Comparison of ENCODE assay signal across 34 cellular contexts in genomic region chr1:119791377-119791776, GRCh38. TPM values are rescaled to one million over a fixed set of nuclear protein-coding genes. Genes with fewer than 3 reads are reported as not detected.
DNase-seq lines count a peak whose midpoint lies in the region; ATAC-seq and TF ChIP-seq lines count a peak whose summit lies in the region.
"Had no signal": no experiment of that assay in that cellular context is flagged by ENCODE, and none has a peak within 500 bp of the region (broad histone marks: within the 10 kb centered on the region; RNA-seq: fewer than 3 reads in every experiment).

No MANE protein-coding gene starts in this region.

- H3K4me1 Mint-ChIP-seq in Caco-2 (ENCODE audit: low read depth, unreplicated experiment) (peaks cover 24% of the 10 kb centered on the region), neural progenitor cell (peaks cover 14% of the 10 kb centered on the region)
- H3K4me1 Mint-ChIP-seq: CD4-positive, CD25-positive, alpha-beta regulatory T cell; central memory CD8-positive, alpha-beta T cell; immature natural killer cell; T-helper 17 cell had no signal

- no peaks in the 10 kb centered on the region; the same call in 1 of the 2 replicates for H3K36me3 ChIP-seq in Caco-2 (ENCODE audit: control insufficient read depth, insufficient read depth, low read length)
- H3K36me3 ChIP-seq in colonic mucosa: no peaks in the 10 kb centered on the region
- H3K36me3 ChIP-seq in neural progenitor cell: no peaks in the 10 kb centered on the region
- H3K36me3 ChIP-seq: suprapubic skin had no signal

- no peak for ATAC-seq in HG02840 (IDR thresholded peaks at IDR 0.05; ENCODE audit: low FRiP score, unreplicated experiment)
- ATAC-seq: naive thymus-derived CD4-positive, alpha-beta T cell; Right ventricle myocardium inferior; SK-N-SH treated with all-trans-retinoic acid at 6 μM for 48 hours; stimulated activated naive B cell treated with anti-CD40 and anti-IgM and Interleukin-4, amounts not matched to agents 10 μg/mL and 1 μg/mL and 100 μg/mL, for 72 hours; T-helper 17 cell had no signal

- H4K20me1 ChIP-seq in neural progenitor cell (ENCODE audit: low read depth): no peaks in the 10 kb centered on the region

- TF ChIP-seq CTCF in Caco-2 (IDR thresholded peaks at IDR 0.05; ENCODE audit: insufficient read depth in 1 of 2, low read depth in 1 of 2, low read length in 1 of 2, severe bottlenecking in 1 of 2, unreplicated experiment in 1 of 2): no peak
- no peak for TF ChIP-seq CTCF in colonic mucosa (IDR thresholded peaks at IDR 0.05)
- no peak for TF ChIP-seq CTCF in neural progenitor cell (IDR thresholded peaks at IDR 0.05)

- H3K36me3 Mint-ChIP-seq in Caco-2 (ENCODE audit: insufficient read depth, unreplicated experiment) (no peaks in the 10 kb centered on the region), neural progenitor cell (no peaks in the 10 kb centered on the region)
- H3K36me3 Mint-ChIP-seq: CD4-positive, CD25-positive, alpha-beta regulatory T cell; immature natural killer cell; stimulated activated naive B cell treated with anti-CD40 and anti-IgM and Interleukin-4, amounts not matched to agents 10 μg/mL and 1 μg/mL and 100 μg/mL, for 72 hours had no signal

- POLR2A ChIA-PET in Caco-2 (lab: Charles Lee): interaction anchor here (1.0 kb wide), 1 partner anchor 15 kb away, joined by 3 read pairs; no protein-coding TSS in a partner anchor

- peak overlapping the region; percentile 92 for H3K27ac Mint-ChIP-seq in Caco-2 (ENCODE audit: unreplicated experiment)
- H3K27ac Mint-ChIP-seq in neural progenitor cell: no peak overlapping the region
- H3K27ac Mint-ChIP-seq: activated CD4-positive, alpha-beta memory T cell treated with anti-CD3 and anti-CD28 coated beads, Interleukin-2, amount 10 ng/mL, durations not matched to agents 7 days and 5 days; CD4-positive, CD25-positive, alpha-beta regulatory T cell; dendritic cell treated with granulocyte-macrophage colony-stimulating factor and Interleukin-4, amounts not matched to agents 40 ng/mL and 50 ng/mL, for 4 days; immature natural killer cell; stimulated activated naive B cell treated with anti-CD40 and anti-IgM and Interleukin-4, amounts not matched to agents 10 μg/mL and 1 μg/mL and 100 μg/mL, for 72 hours; T-helper 17 cell had no signal

- H3K9me3 Mint-ChIP-seq in Caco-2 (ENCODE audit: unreplicated experiment) (no peaks in the 10 kb centered on the region), neural progenitor cell (no peaks in the 10 kb centered on the region)
- H3K9me3 Mint-ChIP-seq: activated CD4-positive, alpha-beta memory T cell treated with anti-CD3 and anti-CD28 coated beads, Interleukin-2, amount 10 ng/mL, durations not matched to agents 7 days and 5 days; CD4-positive, CD25-positive, alpha-beta regulatory T cell; central memory CD8-positive, alpha-beta T cell; dendritic cell treated with granulocyte-macrophage colony-stimulating factor and Interleukin-4, amounts not matched to agents 40 ng/mL and 50 ng/mL, for 4 days; naive thymus-derived CD4-positive, alpha-beta T cell; stimulated activated naive B cell treated with anti-CD40 and anti-IgM and Interleukin-4, amounts not matched to agents 10 μg/mL and 1 μg/mL and 100 μg/mL, for 72 hours had no signal

- CTCF ChIA-PET in Caco-2 (lab: Charles Lee): no interaction called here

- no peak for DNase-seq in Caco-2
- DNase-seq in colonic mucosa: no peak
- peak; percentile 70 for DNase-seq in kidney tubule cell (ENCODE audit: low spot score)
- no peak for DNase-seq in neural progenitor cell (ENCODE audit: low spot score)
- no peak for DNase-seq in HCEC 1CT
- DNase-seq in NCI-H146 treated with DMSO at 0.1 percent for 48 hours (lab: John Stamatoyannopoulos, UW; ENCODE audit: unreplicated experiment): no peak
- DNase-seq in CD1c-positive myeloid dendritic cell (ENCODE audit: extremely low spot score): no peak
- DNase-seq: activated CD4-positive, alpha-beta memory T cell treated with anti-CD3 and anti-CD28 coated beads, Interleukin-2, amount 10 ng/mL, durations not matched to agents 7 days and 5 days; activated CD8-positive, alpha-beta memory T cell treated with anti-CD3 and anti-CD28 coated beads, Interleukin-2, amount 50 U/mL, for 4 hours; activated naive CD4-positive, alpha-beta T cell treated with Interleukin-2 at 50 U/mL for 16 hours; CD4-positive, CD25-positive, alpha-beta regulatory T cell; hypothalamus; immature natural killer cell; KG1; MM.1S; naive thymus-derived CD4-positive, alpha-beta T cell; NCI-H1105 treated with DMSO at 0.1 percent for 48 hours; NCI-H2029 treated with DMSO at 0.1 percent for 48 hours; NCI-H226; NCI-H526 treated with DMSO at 0.1 percent for 48 hours; NK-92 treated with Interleukin-12 subunit alpha and Interleukin-12 subunit beta, amount 100 ng/mL, for 24 hours; retina; stimulated activated naive B cell treated with anti-CD40 and anti-IgM and Interleukin-4, amounts not matched to agents 10 μg/mL and 1 μg/mL and 100 μg/mL, for 72 hours; T-helper 17 cell had no signal

- H3F3A ChIP-seq in neural progenitor cell (ENCODE audit: low read depth): no peaks in the 10 kb centered on the region

- H2AFZ ChIP-seq in neural progenitor cell (replicated peaks): peak overlapping the region; percentile 83

- H3K4me3 Mint-ChIP-seq in Caco-2 (ENCODE audit: unreplicated experiment) (no peak overlapping the region), neural progenitor cell (no peak overlapping the region)
- H3K4me3 Mint-ChIP-seq: activated CD4-positive, alpha-beta memory T cell treated with anti-CD3 and anti-CD28 coated beads, Interleukin-2, amount 10 ng/mL, durations not matched to agents 7 days and 5 days; CD4-positive, CD25-positive, alpha-beta regulatory T cell; central memory CD8-positive, alpha-beta T cell; dendritic cell treated with granulocyte-macrophage colony-stimulating factor and Interleukin-4, amounts not matched to agents 40 ng/mL and 50 ng/mL, for 4 days; immature natural killer cell; naive thymus-derived CD4-positive, alpha-beta T cell; stimulated activated naive B cell treated with anti-CD40 and anti-IgM and Interleukin-4, amounts not matched to agents 10 μg/mL and 1 μg/mL and 100 μg/mL, for 72 hours; T-helper 17 cell had no signal

- peak overlapping the region; percentile 68 for H3K27ac ChIP-seq in colonic mucosa
- no peak overlapping the region for H3K27ac ChIP-seq in neural progenitor cell
- H3K27ac ChIP-seq: suprapubic skin had no signal

- H3K4me3 ChIP-seq in Caco-2 (ENCODE audit: low read depth, low read length): no peak overlapping the region
- H3K4me3 ChIP-seq in colonic mucosa: no peak overlapping the region
- no peak overlapping the region for H3K4me3 ChIP-seq in neural progenitor cell
- H3K4me3 ChIP-seq: skin epidermis, suprapubic skin had no signal

- H3K4me1 ChIP-seq in Caco-2 (peaks cover 32% of the 10 kb centered on the region), colonic mucosa (peaks cover 16% of the 10 kb centered on the region), neural progenitor cell (peaks cover 2% of the 10 kb centered on the region)
- H3K4me1 ChIP-seq: suprapubic skin had no signal

- H3K9me3 ChIP-seq in Caco-2: no peaks in the 10 kb centered on the region
- no peaks in the 10 kb centered on the region for H3K9me3 ChIP-seq in colonic mucosa
- H3K9me3 ChIP-seq in neural progenitor cell (ENCODE audit: low read depth): no peaks in the 10 kb centered on the region
- H3K9me3 ChIP-seq: suprapubic skin had no signal

- H3K27me3 Mint-ChIP-seq in Caco-2 (ENCODE audit: insufficient read depth, unreplicated experiment) (no peaks in the 10 kb centered on the region), neural progenitor cell (ENCODE audit: insufficient read depth, low read depth) (peaks cover 7% of the 10 kb centered on the region)
- H3K27me3 Mint-ChIP-seq: dendritic cell treated with granulocyte-macrophage colony-stimulating factor and Interleukin-4, amounts not matched to agents 40 ng/mL and 50 ng/mL, for 4 days had no signal

- intact Hi-C loops in Caco-2 (cut with micrococcal nuclease; ENCODE audit: unreplicated experiment): loop anchor here (2.0 kb wide), 1 partner anchor 25 kb away; no protein-coding TSS in a partner anchor
- intact Hi-C loops in colonic mucosa (cut with DNase I): no loop called here

- no TSS peak for BruUV-seq in Caco-2 (replicated peaks; lab: Mats Ljungman, UMichigan)

- H3K27me3 ChIP-seq in Caco-2 (replicated peaks; ENCODE audit: control insufficient read depth, insufficient read depth, low read length) (no peaks in the 10 kb centered on the region), colonic mucosa (no peaks in the 10 kb centered on the region), neural progenitor cell (no peaks in the 10 kb centered on the region)
- H3K27me3 ChIP-seq: suprapubic skin had no signal

- peak overlapping the region in 1 of 2 donors; percentile 73 for H3K9ac ChIP-seq in colonic mucosa (ENCODE audit: low read depth in 2 of 2, low read length in 2 of 2)
- no peak overlapping the region for H3K9ac ChIP-seq in neural progenitor cell

- H3K4me2 ChIP-seq in neural progenitor cell: no peak overlapping the region

- no peaks in the 10 kb centered on the region for H3K79me2 ChIP-seq in neural progenitor cell (ENCODE audit: low read depth)

RNA-seq across cellular contexts. Expression of gene REG4, which starts 19.9 kb away (rescaled TPM):
- total RNA-seq in Caco-2 (2022) (8.0 and 18.8 TPM in 2 replicates), colonic mucosa (100 to 1,000 TPM in 1 of 2 donors, 10 to 100 TPM in 1; 90.2 to 169 TPM), neural progenitor cell (ENCODE audit: low replicate concordance) (not detected in 2 replicates)
- total RNA-seq: activated CD4-positive, alpha-beta memory T cell treated with anti-CD3 and anti-CD28 coated beads, Interleukin-2, amount 10 ng/mL, durations not matched to agents 7 days and 5 days; CD4-positive, CD25-positive, alpha-beta regulatory T cell; Daoy; osteocyte; Right ventricle myocardium inferior; suprapubic skin; urinary bladder had no signal

RNA-seq across cellular contexts. Expression of gene HMGCS2, which starts 22.7 kb away (rescaled TPM):
- total RNA-seq in Caco-2 (2022) (10.2 and 15.2 TPM in 2 replicates), colonic mucosa (100 to 1,000 TPM; 271 to 374 TPM), neural progenitor cell (ENCODE audit: low replicate concordance) (not detected in 2 replicates)
- total RNA-seq: activated CD4-positive, alpha-beta memory T cell treated with anti-CD3 and anti-CD28 coated beads, Interleukin-2, amount 10 ng/mL, durations not matched to agents 7 days and 5 days; CD4-positive, CD25-positive, alpha-beta regulatory T cell; Daoy; naive thymus-derived CD4-positive, alpha-beta T cell; osteocyte; T-helper 17 cell had no signal

Comparison
In these comparisons a context has a peak if more than half of its experiments do, and no peak if none do; other contexts are left out.
1. RNA of gene HMGCS2, which starts 22.7 kb away (total RNA-seq): 271 to 374 TPM in colonic mucosa; 10.2 to 15.2 TPM in Caco-2 and not detected in neural progenitor cell; every median in the first group is over 10 times any median in the second.